In genomic region chr6:107108201-107108890, GRCh38 we compare ENCODE assay signal across 19 cellular contexts. TPM values are rescaled to one million over a fixed set of nuclear protein-coding genes. Genes with fewer than 3 reads are reported as not detected.
DNase-seq lines count a peak whose midpoint lies in the region; ATAC-seq and TF ChIP-seq lines count a peak whose summit lies in the region.
"Had no signal": no experiment of that assay in that cellular context is flagged by ENCODE, and none has a peak within 500 bp of the region (broad histone marks: within the 10 kb centered on the region; RNA-seq: fewer than 3 reads in every experiment).

No MANE protein-coding gene starts in this region.

- intact Hi-C loops in colonic mucosa (cut with DNase I), result no loop called here

- DNase-seq in RWPE2 (ENCODE audit: low spot score), result no peak
- DNase-seq in fibroblast of peridontal ligament (ENCODE audit: extremely low read depth), result peak; percentile 44
- DNase-seq in retinal pigment epithelial cell (ENCODE audit: low read depth), result peak; percentile 99
- DNase-seq in stimulated activated naive CD4-positive, alpha-beta T cell (lab: John Stamatoyannopoulos, UW), result no peak
- DNase-seq in stimulated activated CD4-positive, alpha-beta T cell treated with anti-CD3 and anti-CD28 coated beads, Interleukin-2, amount 100 ng/mL, for 24 hours, result no peak
- no peak for DNase-seq in colonic mucosa
- DNase-seq: activated CD4-positive, alpha-beta T cell treated with anti-CD3 and anti-CD28 coated beads for 1 hour; activated naive CD4-positive, alpha-beta T cell treated with anti-CD3 and anti-CD28 coated beads for 36 hours; DND-41; effector CD8-positive, alpha-beta T cell; lower lobe of right lung; NCI-H1048; NCI-H2107; NCI-H82; retina had no signal

- H3K36me3 ChIP-seq in HUES48 (ENCODE audit: control insufficient read depth, insufficient read depth, low read length), result peaks cover 10% of the 10 kb centered on the region; the same call in 1 of the 2 replicates
- no peaks in the 10 kb centered on the region for H3K36me3 ChIP-seq in RWPE2 (ENCODE audit: low read depth)
- no peaks in the 10 kb centered on the region for H3K36me3 ChIP-seq in colonic mucosa
- H3K36me3 ChIP-seq: lower lobe of right lung had no signal

- 0 out of 3 replicates have a peak, but pooled peaks have one; percentile 29 for ATAC-seq in RWPE2 (ENCODE audit: low read depth)
- ATAC-seq: lower lobe of right lung; natural killer cell treated with Interleukin-12 subunit alpha and Interleukin-12 subunit beta and Interleukin-15 and Interleukin-18, amount 100 ng/mL, for 72 hours; Right ventricle myocardium inferior had no signal

- H3K27me3 ChIP-seq in HUES48 (ENCODE audit: control insufficient read depth, insufficient read depth, low read length) (no peaks in the 10 kb centered on the region), RWPE2 (ENCODE audit: insufficient read depth, poor library complexity, severe bottlenecking) (no peaks in the 10 kb centered on the region), colonic mucosa (no peaks in the 10 kb centered on the region)

- TF ChIP-seq CTCF in RWPE2 (IDR thresholded peaks at IDR 0.05; ENCODE audit: poor library complexity, severe bottlenecking) (no peak), retinal pigment epithelial cell (conservative IDR thresholded peaks at IDR 0.05; ENCODE audit: low read depth, low read length) (no peak), colonic mucosa (IDR thresholded peaks at IDR 0.05) (no peak)

- H3K4me1 ChIP-seq in HUES48 (ENCODE audit: control insufficient read depth, insufficient read depth, low read length) (peaks cover 26% of the 10 kb centered on the region), RWPE2 (ENCODE audit: insufficient read depth, poor library complexity, severe bottlenecking) (no peaks in the 10 kb centered on the region), colonic mucosa (no peaks in the 10 kb centered on the region)

- H3K4me3 ChIP-seq in HUES48 (ENCODE audit: low read depth, low read length) (no peak overlapping the region), RWPE2 (ENCODE audit: severe bottlenecking) (no peak overlapping the region), retinal pigment epithelial cell (ENCODE audit: low read length) (peak overlapping the region; percentile 32), colonic mucosa (no peak overlapping the region)
- H3K4me3 ChIP-seq: lower lobe of right lung had no signal

- peak overlapping the region; percentile 8 for H3K27ac ChIP-seq in HUES48 (ENCODE audit: low read depth, low read length)
- no peak overlapping the region for H3K27ac ChIP-seq in RWPE2 (ENCODE audit: poor library complexity, severe bottlenecking)
- H3K27ac ChIP-seq in colonic mucosa, result no peak overlapping the region
- H3K27ac ChIP-seq: C4-2B, lower lobe of right lung had no signal

- H3K9me3 ChIP-seq in HUES48 (ENCODE audit: control insufficient read depth, insufficient read depth, low read length), result no peaks in the 10 kb centered on the region
- H3K9me3 ChIP-seq in RWPE2 (ENCODE audit: severe bottlenecking), result no peaks in the 10 kb centered on the region
- no peaks in the 10 kb centered on the region for H3K9me3 ChIP-seq in colonic mucosa
- H3K9me3 ChIP-seq: lower lobe of right lung had no signal

- H3K9ac ChIP-seq in HUES48 (ENCODE audit: low read depth, low read length) (no peak overlapping the region), colonic mucosa (ENCODE audit: low read depth in 2 of 2, low read length in 2 of 2) (no peak overlapping the region)

RNA-seq across cellular contexts. Expression of gene BEND3, which starts 7.0 kb away (rescaled TPM):
- total RNA-seq in colonic mucosa, result 10 to 100 TPM in 1 of 2 donors, 1 to 10 TPM in 1; 4.4 to 11.2 TPM

Comparison
In these comparisons a context has a peak if more than half of its experiments do, and no peak if none do; other contexts are left out.
1. DNase-seq: peak in fibroblast of peridontal ligament (single experiment) and retinal pigment epithelial cell (single experiment); none in RWPE2 (single experiment), stimulated activated naive CD4-positive, alpha-beta T cell (0 of 6), stimulated activated CD4-positive, alpha-beta T cell treated with anti-CD3 and anti-CD28 coated beads, Interleukin-2, amount 100 ng/mL, for 24 hours (0 of 2) and colonic mucosa (single experiment).